ENCODE assay signal across 26 cellular contexts in the genomic region with DNA sequence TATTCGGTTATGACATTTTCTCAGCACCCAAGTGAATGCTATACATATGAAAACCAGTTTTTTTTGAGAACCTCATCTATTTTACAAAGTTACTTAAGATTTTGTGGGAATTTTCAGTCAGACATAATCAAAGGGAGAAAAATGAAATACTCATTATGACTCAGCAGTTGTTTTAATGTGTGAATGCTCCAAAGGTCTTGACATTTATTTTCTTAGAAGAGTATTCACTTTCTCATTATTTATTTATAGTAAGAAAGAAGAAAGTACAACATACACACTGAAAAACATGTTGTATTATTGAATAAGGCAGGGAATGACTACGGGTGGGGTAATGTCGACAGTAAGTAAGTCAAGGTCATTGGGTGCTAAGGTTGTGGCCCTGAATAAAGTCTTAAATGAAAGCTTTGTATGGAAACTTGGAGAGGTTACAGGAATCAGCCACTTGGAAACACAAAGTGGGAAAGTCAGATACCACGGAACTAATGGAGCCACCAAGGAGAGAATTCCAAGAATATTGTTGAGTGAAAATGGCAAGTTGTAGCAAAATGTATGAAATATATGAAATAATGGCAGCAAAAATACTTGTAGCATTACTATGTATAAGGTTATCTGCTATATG.
DNase-seq lines count a peak whose midpoint lies in the region; ATAC-seq and TF ChIP-seq lines count a peak whose summit lies in the region.
"Had no signal": no experiment of that assay in that cellular context is flagged by ENCODE, and none has a peak within 500 bp of the region (broad histone marks: within the 10 kb centered on the region; RNA-seq: fewer than 3 reads in every experiment).

No MANE protein-coding gene starts in this region.

- DNase-seq in AG20443 (ENCODE audit: low spot score) (peak; percentile 7), M059J (ENCODE audit: low read depth) (peak; percentile 7), epithelial cell of esophagus (ENCODE audit: low read depth) (peak; percentile 2), osteoblast (ENCODE audit: insufficient read length, low spot score, missing footprints) (no peak), cardiac septum (ENCODE audit: low spot score) (no peak), inferior parietal cortex (ENCODE audit: extremely low spot score) (no peak)
- no peak for DNase-seq in stimulated activated CD4-positive, alpha-beta T cell treated with anti-CD3 and anti-CD28 coated beads, Interleukin-2, amount 100 ng/mL, for 24 hours
- DNase-seq: activated CD8-positive, alpha-beta memory T cell treated with anti-CD3 and anti-CD28 coated beads for 24 hours; activated T-cell treated with anti-CD3 and anti-CD28 coated beads, Interleukin-2, amount 50 U/mL, for 24 hours; amniotic stem cell; CD4-positive, alpha-beta T cell; effector CD4-positive, alpha-beta T cell; GDM1; HFFc6; Kasumi-1; left colon; mesendoderm; naive B cell; NCI-H1092; NCI-H187 treated with DMSO at 0.1 percent for 48 hours; NCI-H748 treated with DMSO at 0.1 percent for 48 hours; Right ventricle myocardium superior; T-cell had no signal

- H3K79me2 ChIP-seq in osteoblast (ENCODE audit: insufficient read depth, low read length): no peaks in the 10 kb centered on the region

- intact Hi-C loops in cardiac septum (cut with DNase I): no loop called here

- ATAC-seq in HG02798 (IDR thresholded peaks at IDR 0.05; ENCODE audit: poor library complexity, unreplicated experiment): no peak
- ATAC-seq: esophagus mucosa, left colon, T-cell had no signal

- H3K27me3 ChIP-seq in osteoblast (ENCODE audit: insufficient read depth, low read length): no peaks in the 10 kb centered on the region
- H3K27me3 ChIP-seq: right atrium auricular region had no signal

- no peaks in the 10 kb centered on the region for H4K20me1 ChIP-seq in osteoblast (ENCODE audit: insufficient read depth, low read length)

- no peaks in the 10 kb centered on the region for H3K9me3 ChIP-seq in osteoblast (ENCODE audit: low read depth, low read length)
- H3K9me3 ChIP-seq: right atrium auricular region had no signal

- H3K4me2 ChIP-seq in osteoblast (ENCODE audit: insufficient read depth, low read length): no peak overlapping the region

- TF ChIP-seq CTCF in epithelial cell of esophagus (IDR thresholded peaks at IDR 0.05; ENCODE audit: insufficient read depth, low read depth, low read length, missing control alignments): no peak
- no peak for TF ChIP-seq CTCF in osteoblast (IDR thresholded peaks at IDR 0.05; ENCODE audit: extremely low read depth, low read depth, low read length)

- no peaks in the 10 kb centered on the region for H3K4me1 ChIP-seq in osteoblast (ENCODE audit: insufficient read depth, low read length)
- H3K4me1 ChIP-seq: right atrium auricular region had no signal

- no peaks in the 10 kb centered on the region for H3K36me3 ChIP-seq in osteoblast (ENCODE audit: insufficient read depth, low read length)
- H3K36me3 ChIP-seq: right atrium auricular region had no signal

- H3K4me3 ChIP-seq in epithelial cell of esophagus (ENCODE audit: low read length) (no peak overlapping the region), osteoblast (ENCODE audit: insufficient read depth, low read length) (no peak overlapping the region)
- H3K4me3 ChIP-seq: right atrium auricular region had no signal

- no peak overlapping the region for H3K27ac ChIP-seq in osteoblast (ENCODE audit: low read depth, low read length)

- peak overlapping the region; percentile 33 for H2AFZ ChIP-seq in osteoblast (ENCODE audit: low read length)

Comparison
In these comparisons a context has a peak if more than half of its experiments do, and no peak if none do; other contexts are left out.
1. DNase-seq: peak in AG20443 (single experiment), M059J (single experiment) and epithelial cell of esophagus (single experiment); none in osteoblast (single experiment), cardiac septum (single experiment), inferior parietal cortex (single experiment) and stimulated activated CD4-positive, alpha-beta T cell treated with anti-CD3 and anti-CD28 coated beads, Interleukin-2, amount 100 ng/mL, for 24 hours (0 of 2).